In the genomic region with DNA sequence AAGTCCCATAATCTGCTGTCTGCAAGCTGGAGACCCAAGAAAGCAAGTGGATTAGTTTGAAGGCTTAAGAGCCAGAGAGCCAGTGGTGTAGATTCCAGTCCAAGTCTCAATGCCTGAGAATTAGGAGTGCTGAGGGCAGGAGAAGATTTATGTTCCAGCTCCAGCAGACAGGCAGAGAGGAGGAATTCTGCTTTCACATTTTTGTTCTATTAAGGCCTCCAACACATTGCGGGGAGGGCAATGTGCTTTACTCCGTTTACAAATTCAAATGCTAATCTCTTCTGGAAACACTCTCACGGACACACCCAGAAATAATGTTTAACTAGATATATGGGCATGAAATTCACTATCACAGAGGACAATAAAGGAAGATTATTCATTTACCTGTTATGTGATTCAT, we compare ENCODE assay signal across 17 cellular contexts. TPM values are rescaled to one million over a fixed set of nuclear protein-coding genes. Genes with fewer than 3 reads are reported as not detected.
DNase-seq lines count a peak whose midpoint lies in the region; ATAC-seq, FAIRE-seq and TF ChIP-seq lines count a peak whose summit lies in the region.
"Had no signal": no experiment of that assay in that cellular context is flagged by ENCODE, and none has a peak within 500 bp of the region (broad histone marks: within the 10 kb centered on the region; RNA-seq: fewer than 3 reads in every experiment).

No MANE protein-coding gene starts in this region.

- no peak overlapping the region for H3K4me3 ChIP-seq in small intestine (ENCODE audit: low read depth in 1 of 2, low read length in 2 of 2)

- ATAC-seq in HG03280 (IDR thresholded peaks at IDR 0.05; ENCODE audit: unreplicated experiment) (no peak), foreskin keratinocyte (no peak)
- ATAC-seq in stimulated activated effector memory CD8-positive, alpha-beta T cell treated with anti-CD3 and anti-CD28 coated beads, Interleukin-12 subunit alpha, Interleukin-12 subunit beta, amount 100 ng/mL, for 72 hours: no peak
- ATAC-seq: CD8-positive, alpha-beta T cell had no signal

- peaks cover 10% of the 10 kb centered on the region for H3K9me3 Mint-ChIP-seq in stimulated activated effector memory CD8-positive, alpha-beta T cell treated with anti-CD3 and anti-CD28 coated beads, Interleukin-12 subunit alpha, Interleukin-12 subunit beta, amount 100 ng/mL, for 72 hours

- DNase-seq in SW480 (ENCODE audit: low spot score): peak; percentile 1
- peak; percentile 88 for DNase-seq in small intestine
- DNase-seq in stimulated activated effector memory CD8-positive, alpha-beta T cell treated with anti-CD3 and anti-CD28 coated beads, Interleukin-12 subunit alpha, Interleukin-12 subunit beta, amount 100 ng/mL, for 72 hours (ENCODE audit: low spot score in 2 of 2): no peak
- no peak for DNase-seq in foreskin keratinocyte
- no peak for DNase-seq in Kasumi-1 (lab: John Stamatoyannopoulos, UW)
- DNase-seq: BE2C; CD8-positive, alpha-beta T cell; GOT3; HFFc6; Karpas-422; NCI-H187 treated with DMSO at 0.1 percent for 48 hours; NCI-H446; SHP77 treated with DMSO at 0.1 percent for 48 hours had no signal

- no peak overlapping the region for H3K27ac Mint-ChIP-seq in stimulated activated effector memory CD8-positive, alpha-beta T cell treated with anti-CD3 and anti-CD28 coated beads, Interleukin-12 subunit alpha, Interleukin-12 subunit beta, amount 100 ng/mL, for 72 hours
- H3K27ac Mint-ChIP-seq: CD8-positive, alpha-beta T cell; HFFc6 had no signal

- FAIRE-seq in G401.6 (lab: Jason Lieb, UNC) (peak; percentile 98), islet of Langerhans (lab: Jason Lieb, UNC) (peak; percentile 65), small intestine (lab: Jason Lieb, UNC) (no peak)
- FAIRE-seq: GM12892 had no signal

- H3K27me3 ChIP-seq in small intestine (ENCODE audit: control insufficient read depth in 2 of 2, insufficient read depth in 2 of 2, low read length in 2 of 2): no peaks in the 10 kb centered on the region
- no peaks in the 10 kb centered on the region for H3K27me3 ChIP-seq in foreskin keratinocyte
- H3K27me3 ChIP-seq: BE2C had no signal

- no peak overlapping the region for H3K4me3 Mint-ChIP-seq in stimulated activated effector memory CD8-positive, alpha-beta T cell treated with anti-CD3 and anti-CD28 coated beads, Interleukin-12 subunit alpha, Interleukin-12 subunit beta, amount 100 ng/mL, for 72 hours
- H3K4me3 Mint-ChIP-seq: CD8-positive, alpha-beta T cell; HFFc6 had no signal

- H3K36me3 ChIP-seq in small intestine (ENCODE audit: control insufficient read depth in 2 of 2, insufficient read depth in 2 of 2, low read length in 2 of 2): no peaks in the 10 kb centered on the region
- H3K36me3 ChIP-seq: BE2C had no signal

- H3K9me3 ChIP-seq in small intestine (ENCODE audit: control insufficient read depth, low read depth): no peaks in the 10 kb centered on the region
- H3K9me3 ChIP-seq: BE2C had no signal

- H3K27ac ChIP-seq in small intestine (ENCODE audit: low read depth in 1 of 2, low read length in 1 of 2): peak overlapping the region; percentile 32 to 68
- H3K27ac ChIP-seq in foreskin keratinocyte: no peak overlapping the region

- TF ChIP-seq CTCF in foreskin keratinocyte (conservative IDR thresholded peaks at IDR 0.05): no peak

- H3K4me1 ChIP-seq in small intestine (ENCODE audit: control insufficient read depth in 2 of 2, insufficient read depth in 1 of 2, low read depth in 1 of 2, low read length in 1 of 2): peaks cover 0 to 2% of the 10 kb centered on the region in 2 donors
- H3K4me1 ChIP-seq in foreskin keratinocyte: peaks cover 9% of the 10 kb centered on the region
- H3K4me1 ChIP-seq: BE2C had no signal

- no peaks in the 10 kb centered on the region for H3K36me3 Mint-ChIP-seq in stimulated activated effector memory CD8-positive, alpha-beta T cell treated with anti-CD3 and anti-CD28 coated beads, Interleukin-12 subunit alpha, Interleukin-12 subunit beta, amount 100 ng/mL, for 72 hours

- H3K4me1 Mint-ChIP-seq in stimulated activated effector memory CD8-positive, alpha-beta T cell treated with anti-CD3 and anti-CD28 coated beads, Interleukin-12 subunit alpha, Interleukin-12 subunit beta, amount 100 ng/mL, for 72 hours: no peaks in the 10 kb centered on the region

- WGBS in small intestine, 3 donors: 17 to 64% (median 32%) methylated on average over 3 of the region's 3 CpGs

RNA-seq across cellular contexts. Expression of a gene that starts 54.0 kb away (rescaled TPM):
- polyA plus RNA-seq in small intestine (10 to 100 TPM in 1 of 3 donors, 1 to 10 TPM in 2; 7.4 to 16.5 (median 8.3) TPM), foreskin keratinocyte (10.8 and 11.9 TPM in 2 replicates)
- total RNA-seq in foreskin keratinocyte: 12.7 and 13.5 TPM in 2 replicates

Comparison
In these comparisons a context has a peak if more than half of its experiments do, and no peak if none do; other contexts are left out.
1. DNase-seq: peak in SW480 (single experiment) and small intestine (single experiment); none in stimulated activated effector memory CD8-positive, alpha-beta T cell treated with anti-CD3 and anti-CD28 coated beads, Interleukin-12 subunit alpha, Interleukin-12 subunit beta, amount 100 ng/mL, for 72 hours (0 of 2), foreskin keratinocyte (0 of 2) and Kasumi-1 (0 of 2).